Comparison of ENCODE assay signal across 14 cellular contexts in genomic region chr1:2594641-2595131, GRCh38. TPM values are rescaled to one million over a fixed set of nuclear protein-coding genes. Genes with fewer than 3 reads are reported as not detected.
A peak's percentile ranks its signal among the peaks of the same experiment; 100 is the strongest.
DNase-seq lines count a peak whose midpoint lies in the region; ATAC-seq and TF ChIP-seq lines count a peak whose summit lies in the region.
"Had no signal": no experiment of that assay in that cellular context is flagged by ENCODE, and none has a peak within 500 bp of the region (broad histone marks: within the 10 kb centered on the region; RNA-seq: fewer than 3 reads in every experiment).

No MANE protein-coding gene starts in this region.

- no peaks in the 10 kb centered on the region for H3K27me3 Mint-ChIP-seq in activated CD8-positive, alpha-beta T cell treated with anti-CD3 and anti-CD28 coated beads for 36 hours
- H3K27me3 Mint-ChIP-seq in activated CD8-positive, alpha-beta T cell treated with anti-CD3 and anti-CD28 coated beads, Interleukin-2, amount 10 ng/mL, durations not matched to agents 7 days and 5 days (ENCODE audit: low read depth), result peaks cover 3% of the 10 kb centered on the region

- POLR2A ChIA-PET in activated CD8-positive, alpha-beta T cell treated with anti-CD3 and anti-CD28 coated beads for 36 hours (lab: Charles Lee), result no interaction called here
- POLR2A ChIA-PET in activated CD8-positive, alpha-beta T cell treated with anti-CD3 and anti-CD28 coated beads, Interleukin-2, amount 10 ng/mL, durations not matched to agents 7 days and 5 days (lab: Charles Lee), result no interaction called here

- CTCF ChIA-PET in activated CD8-positive, alpha-beta T cell treated with anti-CD3 and anti-CD28 coated beads for 36 hours (lab: Charles Lee), result no interaction called here
- CTCF ChIA-PET in activated CD8-positive, alpha-beta T cell treated with anti-CD3 and anti-CD28 coated beads, Interleukin-2, amount 10 ng/mL, durations not matched to agents 7 days and 5 days (lab: Charles Lee), result no interaction called here

- no peak for ATAC-seq in activated CD8-positive, alpha-beta T cell treated with anti-CD3 and anti-CD28 coated beads for 36 hours
- ATAC-seq in activated CD8-positive, alpha-beta T cell treated with anti-CD3 and anti-CD28 coated beads, Interleukin-2, amount 10 ng/mL, durations not matched to agents 7 days and 5 days, result no peak
- ATAC-seq in left cardiac atrium (no peak), mucosa of descending colon (no peak), HG02759 (IDR thresholded peaks at IDR 0.05; ENCODE audit: unreplicated experiment) (no peak)
- ATAC-seq: GM23338, PC-3 had no signal

- no peaks in the 10 kb centered on the region for H3K9me3 ChIP-seq in mucosa of descending colon

- H3K27ac Mint-ChIP-seq in activated CD8-positive, alpha-beta T cell treated with anti-CD3 and anti-CD28 coated beads for 36 hours, result no peak overlapping the region
- H3K27ac Mint-ChIP-seq in activated CD8-positive, alpha-beta T cell treated with anti-CD3 and anti-CD28 coated beads, Interleukin-2, amount 10 ng/mL, durations not matched to agents 7 days and 5 days, result no peak overlapping the region
- H3K27ac Mint-ChIP-seq: GM23338 had no signal

- H3K4me1 Mint-ChIP-seq in activated CD8-positive, alpha-beta T cell treated with anti-CD3 and anti-CD28 coated beads for 36 hours (ENCODE audit: low read depth), result no peaks in the 10 kb centered on the region
- peaks cover 4% of the 10 kb centered on the region for H3K4me1 Mint-ChIP-seq in activated CD8-positive, alpha-beta T cell treated with anti-CD3 and anti-CD28 coated beads, Interleukin-2, amount 10 ng/mL, durations not matched to agents 7 days and 5 days (ENCODE audit: low read depth)
- H3K4me1 Mint-ChIP-seq: GM23338 had no signal

- no peak overlapping the region for H3K4me3 Mint-ChIP-seq in activated CD8-positive, alpha-beta T cell treated with anti-CD3 and anti-CD28 coated beads for 36 hours
- H3K4me3 Mint-ChIP-seq in activated CD8-positive, alpha-beta T cell treated with anti-CD3 and anti-CD28 coated beads, Interleukin-2, amount 10 ng/mL, durations not matched to agents 7 days and 5 days, result no peak overlapping the region
- H3K4me3 Mint-ChIP-seq: GM23338 had no signal

- H3K4me3 ChIP-seq in mucosa of descending colon, result no peak overlapping the region
- H3K4me3 ChIP-seq: GM23338 had no signal

- TF ChIP-seq CTCF in activated CD8-positive, alpha-beta T cell treated with anti-CD3 and anti-CD28 coated beads for 36 hours (IDR thresholded peaks at IDR 0.05), result no peak
- no peak for TF ChIP-seq CTCF in mucosa of descending colon (IDR thresholded peaks at IDR 0.05)

- no peaks in the 10 kb centered on the region for H3K36me3 ChIP-seq in mucosa of descending colon (ENCODE audit: low read depth)

- DNase-seq in activated CD8-positive, alpha-beta T cell treated with anti-CD3 and anti-CD28 coated beads for 36 hours, result peak; percentile 1
- no peak for DNase-seq in activated CD8-positive, alpha-beta T cell treated with anti-CD3 and anti-CD28 coated beads, Interleukin-2, amount 10 ng/mL, durations not matched to agents 7 days and 5 days
- DNase-seq in cardiac septum (ENCODE audit: low spot score) (peak; percentile 62), left cardiac atrium (no peak), mucosa of descending colon (peak in 2 of 3 donors; percentile 40 to 52), HT-29 (ENCODE audit: low spot score) (no peak), hippocampal formation (lab: John Stamatoyannopoulos, UW) (no peak)
- DNase-seq: KG1, NCI-H1092 treated with DMSO at 0.1 percent for 48 hours, NCI-H1694 had no signal

- H3K36me3 Mint-ChIP-seq in activated CD8-positive, alpha-beta T cell treated with anti-CD3 and anti-CD28 coated beads for 36 hours (ENCODE audit: low read depth), result no peaks in the 10 kb centered on the region
- H3K36me3 Mint-ChIP-seq in activated CD8-positive, alpha-beta T cell treated with anti-CD3 and anti-CD28 coated beads, Interleukin-2, amount 10 ng/mL, durations not matched to agents 7 days and 5 days (ENCODE audit: low read depth), result no peaks in the 10 kb centered on the region

- intact Hi-C loops in activated CD8-positive, alpha-beta T cell treated with anti-CD3 and anti-CD28 coated beads for 36 hours (cut with micrococcal nuclease), result no loop called here
- intact Hi-C loops in cardiac septum (cut with DNase I), result no loop called here
- intact Hi-C loops in left cardiac atrium (cut with DNase I), result no loop called here
- intact Hi-C loops in mucosa of descending colon (cut with DNase I, micrococcal nuclease), result no loop called here

- H3K4me1 ChIP-seq in mucosa of descending colon (ENCODE audit: low read depth), result peaks cover 18% of the 10 kb centered on the region

- peaks cover 7% of the 10 kb centered on the region for H3K9me3 Mint-ChIP-seq in activated CD8-positive, alpha-beta T cell treated with anti-CD3 and anti-CD28 coated beads for 36 hours
- H3K9me3 Mint-ChIP-seq in activated CD8-positive, alpha-beta T cell treated with anti-CD3 and anti-CD28 coated beads, Interleukin-2, amount 10 ng/mL, durations not matched to agents 7 days and 5 days (ENCODE audit: insufficient read depth), result no peaks in the 10 kb centered on the region

RNA-seq across cellular contexts. Expression of gene PRXL2B, which starts 8.1 kb away (rescaled TPM):
- total RNA-seq in activated CD8-positive, alpha-beta T cell treated with anti-CD3 and anti-CD28 coated beads for 36 hours, result 10 to 100 TPM; 39.1 to 43.6 TPM
- 10 to 100 TPM; 35.6 to 40.6 TPM for total RNA-seq in activated CD8-positive, alpha-beta T cell treated with anti-CD3 and anti-CD28 coated beads, Interleukin-2, amount 10 ng/mL, durations not matched to agents 7 days and 5 days
- 3.4 TPM for total RNA-seq in cardiac septum
- 10 to 100 TPM; 10.8 to 14.1 TPM for total RNA-seq in left cardiac atrium
- 10 to 100 TPM; 45.2 to 65.5 (median 48.3) TPM for total RNA-seq in mucosa of descending colon
- 90.1 and 101 TPM in 2 replicates for total RNA-seq in HT-29 (2014; rRNA removed; shearing (Covaris generic))

RNA-seq across cellular contexts. Expression of gene MMEL1, which starts 38.1 kb away (rescaled TPM):
- 1 to 10 TPM; 1.8 to 3.1 TPM for total RNA-seq in activated CD8-positive, alpha-beta T cell treated with anti-CD3 and anti-CD28 coated beads for 36 hours
- 1 to 10 TPM; 3.7 to 4.0 TPM for total RNA-seq in activated CD8-positive, alpha-beta T cell treated with anti-CD3 and anti-CD28 coated beads, Interleukin-2, amount 10 ng/mL, durations not matched to agents 7 days and 5 days
- total RNA-seq in cardiac septum, result not detected
- under 1 TPM; 0.47 to 0.68 TPM for total RNA-seq in left cardiac atrium
- total RNA-seq in mucosa of descending colon, result 10 to 100 TPM in 1 of 3 donors, 1 to 10 TPM in 2; 4.2 to 10.9 (median 9.4) TPM
- total RNA-seq in HT-29 (2014; rRNA removed; shearing (Covaris generic)), result 21.3 and 23.0 TPM in 2 replicates
- total RNA-seq: M059J, PC-3 had no signal

RNA-seq across cellular contexts. Expression of gene TNFRSF14, which starts 38.5 kb away (rescaled TPM):
- 100 to 1,000 TPM; 134 to 140 TPM for total RNA-seq in activated CD8-positive, alpha-beta T cell treated with anti-CD3 and anti-CD28 coated beads for 36 hours
- 10 to 100 TPM; 85.8 to 86.5 TPM for total RNA-seq in activated CD8-positive, alpha-beta T cell treated with anti-CD3 and anti-CD28 coated beads, Interleukin-2, amount 10 ng/mL, durations not matched to agents 7 days and 5 days
- 13.8 TPM for total RNA-seq in cardiac septum
- 10 to 100 TPM; 21.6 to 22.6 TPM for total RNA-seq in left cardiac atrium
- 100 to 1,000 TPM; 143 to 206 (median 146) TPM for total RNA-seq in mucosa of descending colon
- total RNA-seq in HT-29 (2014; rRNA removed; shearing (Covaris generic)), result 77.4 and 85.6 TPM in 2 replicates
- total RNA-seq: GM23338 had no signal

Comparison
In these comparisons a context has a peak if more than half of its experiments do, and no peak if none do; other contexts are left out.
1. DNase-seq: peak in activated CD8-positive, alpha-beta T cell treated with anti-CD3 and anti-CD28 coated beads for 36 hours (single experiment), cardiac septum (single experiment) and mucosa of descending colon (2 of 3); none in activated CD8-positive, alpha-beta T cell treated with anti-CD3 and anti-CD28 coated beads, Interleukin-2, amount 10 ng/mL, durations not matched to agents 7 days and 5 days (single experiment), left cardiac atrium (single experiment), HT-29 (single experiment) and hippocampal formation (0 of 2).